11 cellular contexts compared by ENCODE assay signal in the genomic region with DNA sequence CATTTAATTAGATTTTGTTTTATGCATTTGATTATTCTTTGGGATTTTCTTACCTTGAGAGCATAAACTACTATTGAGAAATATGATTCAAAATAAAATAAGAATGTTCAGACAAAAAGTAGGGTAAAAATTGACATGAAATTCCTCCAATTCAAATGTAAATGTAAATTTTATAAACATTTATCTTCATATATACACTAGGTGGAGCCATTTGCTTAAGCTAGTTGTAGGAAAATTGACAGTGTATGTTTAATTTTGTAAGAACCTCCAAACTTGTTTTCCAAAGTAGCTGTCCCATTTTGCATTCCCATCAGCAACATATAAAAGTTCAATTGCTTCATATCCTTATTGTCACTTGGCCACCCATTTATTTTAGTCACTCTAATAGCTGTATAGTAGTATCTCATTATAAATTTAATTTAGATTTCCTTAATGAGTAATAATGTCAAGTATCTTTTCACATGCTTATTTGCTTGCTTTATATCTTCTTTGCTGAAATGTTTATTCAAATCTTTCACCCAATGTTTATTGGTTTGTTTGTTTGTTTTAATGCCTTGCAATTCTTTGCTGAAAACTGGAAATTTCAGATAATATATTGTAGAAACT. TPM values are rescaled to one million over a fixed set of nuclear protein-coding genes. Genes with fewer than 3 reads are reported as not detected.
A peak's percentile ranks its signal among the peaks of the same experiment; 100 is the strongest.
DNase-seq lines count a peak whose midpoint lies in the region; ATAC-seq, FAIRE-seq and TF ChIP-seq lines count a peak whose summit lies in the region.
"Had no signal": no experiment of that assay in that cellular context is flagged by ENCODE, and none has a peak within 500 bp of the region (broad histone marks: within the 10 kb centered on the region; RNA-seq: fewer than 3 reads in every experiment).

No MANE protein-coding gene starts in this region.

- BruUV-seq in GM12878 (replicated peaks; lab: Mats Ljungman, UMichigan): no TSS peak

- H3F3A ChIP-seq in neural cell (ENCODE audit: insufficient read depth, low read length, poor library complexity, severe bottlenecking): no peaks in the 10 kb centered on the region

- intact Hi-C loops in GM12878 (cut with micrococcal nuclease; ENCODE audit: unreplicated experiment): loop anchor here (10.0 kb wide), 1 partner anchor 688 kb away; no protein-coding TSS in a partner anchor

- H3K36me3 ChIP-seq in GM12878 (ENCODE audit: control insufficient read depth in 2 of 2, insufficient read depth in 2 of 2, low read length in 1 of 2): no peaks in the 10 kb centered on the region
- H3K36me3 ChIP-seq in neural cell (ENCODE audit: insufficient read depth, low read length): no peaks in the 10 kb centered on the region
- H3K36me3 ChIP-seq: BLaER1, transverse colon had no signal

- POLR2A ChIA-PET in GM12878 (lab: Charles Lee): no interaction called here

- TF ChIP-seq RAD21 in GM12878 (IDR thresholded peaks at IDR 0.05; ENCODE audit: insufficient read depth, low read depth, low read length): peak; percentile 33; the same call in 1 of the 2 replicates
- TF ChIP-seq RAD21 in neural cell (conservative IDR thresholded peaks at IDR 0.05): peak; percentile 84

- TF ChIP-seq EP300 in GM12878 (IDR thresholded peaks at IDR 0.05; ENCODE audit: borderline replicate concordance in 1 of 2, control insufficient read depth in 1 of 2, low read depth in 2 of 2, low read length in 2 of 2): no peak
- TF ChIP-seq EP300 in neural cell (conservative IDR thresholded peaks at IDR 0.05; ENCODE audit: poor library complexity, severe bottlenecking): no peak

- no peaks in the 10 kb centered on the region for H4K20me1 ChIP-seq in GM12878 (ENCODE audit: control insufficient read depth, insufficient read depth)
- no peaks in the 10 kb centered on the region for H4K20me1 ChIP-seq in neural cell (ENCODE audit: insufficient read depth)
- H4K20me1 ChIP-seq: BLaER1 had no signal

- H3K79me2 ChIP-seq in GM12878 (ENCODE audit: control insufficient read depth, insufficient read depth, low read length) (no peaks in the 10 kb centered on the region), neural cell (replicated peaks; ENCODE audit: insufficient read depth, low read length) (no peaks in the 10 kb centered on the region)

- H3K27me3 ChIP-seq in GM12878 (replicated peaks in 1 of 2; ENCODE audit: control insufficient read depth in 2 of 2, insufficient read depth in 2 of 2, low read length in 1 of 2) (no peaks in the 10 kb centered on the region), neural cell (ENCODE audit: insufficient read depth, low read depth, low read length) (no peaks in the 10 kb centered on the region)
- H3K27me3 ChIP-seq: BLaER1, transverse colon had no signal

- H3K4me2 ChIP-seq in GM12878 (ENCODE audit: control insufficient read depth, insufficient read depth) (no peak overlapping the region), neural cell (ENCODE audit: low read length) (no peak overlapping the region)
- H3K4me2 ChIP-seq: BLaER1 had no signal

- no peak for FAIRE-seq in GM12878 (lab: Jason Lieb, UNC)

- H3K27ac ChIP-seq in GM12878 (ENCODE audit: control insufficient read depth, insufficient read depth) (no peak overlapping the region), neural cell (ENCODE audit: low read length) (no peak overlapping the region), coronary artery (no peak overlapping the region)
- H3K27ac ChIP-seq: BLaER1, transverse colon had no signal

- H3K9me2 ChIP-seq in neural cell (ENCODE audit: insufficient read depth, low read length): no peaks in the 10 kb centered on the region

- DNase-seq in NCI-H1105 treated with DMSO at 0.1 percent for 48 hours (lab: John Stamatoyannopoulos, UW) (peak; percentile 16), NCI-H1105 (lab: John Stamatoyannopoulos, UW) (no peak), NAMALWA (ENCODE audit: low spot score) (peak; percentile 22), GM12878 (ENCODE audit: low read depth, low spot score) (no peak), coronary artery (ENCODE audit: low spot score) (no peak)
- DNase-seq: transverse colon had no signal

- SMC1A ChIA-PET in GM12878 (lab: Charles Lee; ENCODE audit: uncharacterized antibody, unreplicated experiment): interaction anchor here (1.0 to 1.2 kb wide), 3 partner anchors 12 to 32 kb away, joined by 3 to 4 read pairs (median 3); no protein-coding TSS in a partner anchor

- H3K9ac ChIP-seq in GM12878 (ENCODE audit: control insufficient read depth, insufficient read depth, low read length) (no peak overlapping the region), neural cell (ENCODE audit: low read length) (no peak overlapping the region)
- H3K9ac ChIP-seq: BLaER1 had no signal

- in situ Hi-C loops in GM12878 (cut with MboI): no loop called here

- H3K4me1 ChIP-seq in GM12878 (ENCODE audit: control insufficient read depth, insufficient read depth, low read length): no peaks in the 10 kb centered on the region
- H3K4me1 ChIP-seq: transverse colon had no signal

- H3K9me3 ChIP-seq in GM12878 (replicated peaks; ENCODE audit: control insufficient read depth, insufficient read depth, low read length) (no peaks in the 10 kb centered on the region), neural cell (ENCODE audit: low read length) (peaks cover 4% of the 10 kb centered on the region)
- H3K9me3 ChIP-seq: transverse colon had no signal

- CTCF ChIA-PET in GM12878 (lab: Yijun Ruan, JAX): interaction anchor here (0.8 to 5.7 kb wide), 10 partner anchors 11 to 939 kb away, joined by 3 to 41 read pairs (median 4); no protein-coding TSS in a partner anchor

- H3K4me3 ChIP-seq in GM12878 (no peak overlapping the region), neural cell (ENCODE audit: low read length) (no peak overlapping the region), coronary artery (no peak overlapping the region)
- H3K4me3 ChIP-seq: BLaER1, transverse colon had no signal

- H2AFZ ChIP-seq in GM12878 (ENCODE audit: control insufficient read depth, low read depth, low read length) (no peak overlapping the region), neural cell (ENCODE audit: low read depth, low read length) (no peak overlapping the region)

- RAD21 ChIA-PET in GM12878 (lab: Charles Lee; ENCODE audit: unreplicated experiment): interaction anchor here (0.8 to 1.4 kb wide), 2 partner anchors 14 to 688 kb away, joined by 3 to 6 read pairs; no protein-coding TSS in a partner anchor

- ATAC-seq in GM12878: no peak
- ATAC-seq in GM21717 (IDR thresholded peaks at IDR 0.05; ENCODE audit: unreplicated experiment): no peak
- no peak for ATAC-seq in HG03432 (IDR thresholded peaks at IDR 0.05; ENCODE audit: unreplicated experiment)
- ATAC-seq: naive thymus-derived CD8-positive, alpha-beta T cell had no signal

- TF ChIP-seq CTCF in GM12878 (IDR thresholded peaks at IDR 0.05 in 2 of 3, conservative IDR thresholded peaks at IDR 0.05 in 1 of 3; ENCODE audit: control insufficient read depth in 2 of 3, extremely low read depth in 1 of 3, insufficient read depth in 1 of 3, low read depth in 3 of 3, low read length in 3 of 3) (peak in 1 of 3 experiments; percentile 23; a peak in 2 of 6 replicates), neural cell (IDR thresholded peaks at IDR 0.05; ENCODE audit: poor library complexity, severe bottlenecking) (peak; percentile 75), coronary artery (IDR thresholded peaks at IDR 0.05) (no peak)

- TF ChIP-seq POLR2A in GM12878 (IDR thresholded peaks at IDR 0.05; ENCODE audit: low read depth, low read length): no peak

TF ChIP-seq in GM12878, 131 proteins besides CTCF, POLR2A, EP300 and RAD21 (continues in another document):
- TF ChIP-seq BMI1 (IDR thresholded peaks at IDR 0.05; ENCODE audit: borderline replicate concordance) (no peak), CREB1 (IDR thresholded peaks at IDR 0.05; ENCODE audit: low read depth) (no peak), PAX5 (IDR thresholded peaks at IDR 0.05; ENCODE audit: borderline replicate concordance, low read depth, low read length) (no peak), WRNIP1 (IDR thresholded peaks at IDR 0.05; ENCODE audit: borderline replicate concordance, low read depth, low read length) (no peak)

RNA-seq across cellular contexts. Expression of a gene that starts 37.6 kb away (rescaled TPM):
- not detected in 2 replicates for total RNA-seq in GM12878 (2013; cell fraction: nucleolus; rRNA removed)
- total RNA-seq in GM12878 (2014; rRNA removed) (not detected in 2 replicates), GM12878 (2014; rRNA removed; fragmentation: Illumina TruSeq; extraction: Trizol) (not detected in 2 replicates), GM12878 (2021) (not detected in 2 replicates)
- polyA plus RNA-seq in GM12878 (2011; ENCODE audit: low read depth): not detected
- polyA plus RNA-seq in GM12878 (2011; rRNA removed) (not detected in 2 replicates), GM12878 (2014; fragmentation: Illumina TruSeq; extraction: Trizol) (not detected in 2 replicates), GM12878 (2014; fragmentation: Nextera tagmentation; extraction: Ambion mirVana) (not detected), GM12878 (2014; rRNA removed) (not detected in 2 replicates), GM12878 (2016; fragmentation: Nextera tagmentation; extraction: Ambion mirVana) (not detected), neural cell (not detected in 2 replicates)
- polyA plus RNA-seq in GM12878 (2011; cell fraction: cytosol; rRNA removed): not detected in 2 replicates
- not detected in 2 replicates for polyA plus RNA-seq in GM12878 (2011; cell fraction: nucleus; rRNA removed)
- not detected in 2 replicates for polyA plus RNA-seq in GM12878 (2012)
- not detected in 2 replicates for polyA minus RNA-seq in GM12878 (2011; rRNA and poly(A)+ RNA removed)
- not detected in 2 replicates for polyA minus RNA-seq in GM12878 (2011; cell fraction: cytosol; rRNA and poly(A)+ RNA removed)
- polyA minus RNA-seq in GM12878 (2011; cell fraction: nucleus; rRNA and poly(A)+ RNA removed): not detected in 2 replicates
- polyA minus RNA-seq in neural cell: not detected in 2 replicates
- total RNA-seq: naive thymus-derived CD8-positive, alpha-beta T cell; transverse colon had no signal
- polyA plus RNA-seq: naive thymus-derived CD8-positive, alpha-beta T cell had no signal

Comparison
In these comparisons a context has a peak if more than half of its experiments do, and no peak if none do; other contexts are left out.
1. DNase-seq: peak in NCI-H1105 treated with DMSO at 0.1 percent for 48 hours (single experiment) and NAMALWA (single experiment); none in NCI-H1105 (single experiment), GM12878 (single experiment) and coronary artery (single experiment).